ENCODE assay signal across 19 cellular contexts in genomic region chr17:63680700-63681099, GRCh38.
"Had no signal": no experiment of that assay in that cellular context is flagged by ENCODE, and none has a peak within 500 bp of the region (broad histone marks: within the 10 kb centered on the region; RNA-seq: fewer than 3 reads in every experiment).

No MANE protein-coding gene starts in this region.

- H3K4me3 Mint-ChIP-seq: activated naive CD4-positive, alpha-beta T cell treated with anti-CD3 and anti-CD28 coated beads for 36 hours; natural killer cell treated with Interleukin-12 subunit alpha and Interleukin-12 subunit beta and Interleukin-15 and Interleukin-18, amount 100 ng/mL, for 72 hours; stimulated activated naive CD8-positive, alpha-beta T cell treated with anti-CD3 and anti-CD28 coated beads, Interleukin-15, Interleukin-2, amounts not matched to agents 100 ng/mL and 50 ng/mL, for 24 hours; type B pancreatic cell had no signal

- ATAC-seq: mucosa of descending colon; natural killer cell treated with Interleukin-12 subunit alpha and Interleukin-12 subunit beta and Interleukin-15 and Interleukin-18, amount 100 ng/mL, for 72 hours had no signal

- H3K27ac ChIP-seq: coronary artery, SK-N-MC, thoracic aorta, VCaP had no signal

- H3K27me3 Mint-ChIP-seq: natural killer cell treated with Interleukin-12 subunit alpha and Interleukin-12 subunit beta and Interleukin-15 and Interleukin-18, amount 100 ng/mL, for 72 hours; stimulated activated naive CD8-positive, alpha-beta T cell treated with anti-CD3 and anti-CD28 coated beads, Interleukin-15, Interleukin-2, amounts not matched to agents 100 ng/mL and 50 ng/mL, for 24 hours; type B pancreatic cell had no signal

- H3K9me3 ChIP-seq: heart right ventricle, mucosa of descending colon, thoracic aorta had no signal

- H3K4me3 ChIP-seq: coronary artery, heart right ventricle, mucosa of descending colon, SK-N-MC, thoracic aorta had no signal

- H3K36me3 Mint-ChIP-seq: natural killer cell treated with Interleukin-12 subunit alpha and Interleukin-12 subunit beta and Interleukin-15 and Interleukin-18, amount 100 ng/mL, for 72 hours had no signal

- H3K9me3 Mint-ChIP-seq: activated naive CD4-positive, alpha-beta T cell treated with anti-CD3 and anti-CD28 coated beads for 36 hours; natural killer cell treated with Interleukin-12 subunit alpha and Interleukin-12 subunit beta and Interleukin-15 and Interleukin-18, amount 100 ng/mL, for 72 hours; stimulated activated naive CD8-positive, alpha-beta T cell treated with anti-CD3 and anti-CD28 coated beads, Interleukin-15, Interleukin-2, amounts not matched to agents 100 ng/mL and 50 ng/mL, for 24 hours; type B pancreatic cell had no signal

- H3K27me3 ChIP-seq: heart right ventricle had no signal

- H3K27ac Mint-ChIP-seq: type B pancreatic cell had no signal

- DNase-seq: activated CD4-positive, alpha-beta T cell treated with anti-CD3 and anti-CD28 coated beads for 4 hours; activated CD4-positive, alpha-beta T cell treated with anti-CD3 and anti-CD28 coated beads, Interleukin-2, amount 50 U/mL, for 4 hours; activated CD8-positive, alpha-beta memory T cell treated with anti-CD3 and anti-CD28 coated beads for 24 hours; activated effector memory CD4-positive, alpha-beta T cell treated with Interleukin-2 at 50 U/mL for 16 hours; activated naive CD4-positive, alpha-beta T cell treated with anti-CD3 and anti-CD28 coated beads for 36 hours; activated T-cell treated with anti-CD3 and anti-CD28 coated beads, Interleukin-2, amount 50 U/mL, for 1 hour; foreskin fibroblast; heart right ventricle; kidney glomerular epithelial cell; mucosa of descending colon; right cardiac atrium; T-helper 9 cell had no signal
